Comparison of ENCODE assay signal across 1 cellular context in the genomic region with DNA sequence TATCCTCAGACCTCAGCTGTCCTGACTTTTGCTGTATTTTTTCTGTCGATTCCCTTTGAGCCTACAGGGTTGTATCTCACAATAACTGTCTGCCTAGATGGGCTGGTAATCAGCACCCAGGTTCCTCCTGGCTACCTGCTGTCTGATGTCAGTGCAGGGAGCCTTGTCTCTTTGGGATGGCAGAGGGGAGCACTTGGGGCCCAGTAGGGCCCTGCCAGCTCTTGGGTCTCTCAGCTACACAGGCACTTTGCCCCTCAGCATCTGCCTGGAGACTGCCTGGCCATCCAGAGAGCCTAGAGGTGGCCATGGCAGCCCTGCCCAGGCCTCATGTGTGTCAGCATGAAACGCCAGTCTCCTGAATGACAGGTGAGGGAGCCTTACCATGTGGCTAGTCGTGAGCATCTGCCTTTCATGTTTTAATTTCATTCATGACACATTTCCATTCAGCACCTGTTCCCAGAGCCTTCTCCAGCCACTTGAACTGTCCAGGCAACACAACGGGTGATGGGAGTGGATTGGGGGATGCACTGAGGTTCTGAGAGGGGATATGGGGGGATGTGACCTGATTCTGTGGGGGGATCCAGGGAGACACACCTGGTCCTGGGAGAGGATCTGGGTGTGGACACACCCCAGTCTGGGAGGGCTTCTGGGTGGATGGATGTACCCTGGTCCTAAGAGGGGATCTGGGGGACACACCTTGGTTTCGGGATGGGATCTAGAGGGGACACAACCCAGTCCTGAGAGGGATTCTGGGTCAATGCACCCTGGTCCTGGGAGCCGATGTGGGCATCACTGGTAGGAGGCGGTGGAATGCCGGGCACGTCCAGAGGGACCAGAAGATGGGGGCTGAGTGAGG.
TF ChIP-seq lines count a peak whose summit lies in the region.

No MANE protein-coding gene starts in this region.

TF ChIP-seq in HepG2, 621 proteins besides CTCF, POLR2A, EP300 and RAD21:
- TF ChIP-seq, protein P1, sequence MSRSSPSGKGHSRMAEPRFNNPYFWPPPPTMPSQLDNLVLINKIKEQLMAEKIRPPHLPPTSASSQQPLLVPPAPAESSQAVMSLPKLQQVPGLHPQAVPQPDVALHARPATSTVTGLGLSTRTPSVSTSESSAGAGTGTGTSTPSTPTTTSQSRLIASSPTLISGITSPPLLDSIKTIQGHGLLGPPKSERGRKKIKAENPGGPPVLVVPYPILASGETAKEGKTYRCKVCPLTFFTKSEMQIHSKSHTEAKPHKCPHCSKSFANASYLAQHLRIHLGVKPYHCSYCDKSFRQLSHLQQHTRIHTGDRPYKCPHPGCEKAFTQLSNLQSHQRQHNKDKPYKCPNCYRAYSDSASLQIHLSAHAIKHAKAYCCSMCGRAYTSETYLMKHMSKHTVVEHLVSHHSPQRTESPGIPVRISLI (CRISPR knock-in tag; IDR thresholded peaks at IDR 0.05; ENCODE audit: borderline replicate concordance), result no peak
- TF ChIP-seq, protein P2, sequence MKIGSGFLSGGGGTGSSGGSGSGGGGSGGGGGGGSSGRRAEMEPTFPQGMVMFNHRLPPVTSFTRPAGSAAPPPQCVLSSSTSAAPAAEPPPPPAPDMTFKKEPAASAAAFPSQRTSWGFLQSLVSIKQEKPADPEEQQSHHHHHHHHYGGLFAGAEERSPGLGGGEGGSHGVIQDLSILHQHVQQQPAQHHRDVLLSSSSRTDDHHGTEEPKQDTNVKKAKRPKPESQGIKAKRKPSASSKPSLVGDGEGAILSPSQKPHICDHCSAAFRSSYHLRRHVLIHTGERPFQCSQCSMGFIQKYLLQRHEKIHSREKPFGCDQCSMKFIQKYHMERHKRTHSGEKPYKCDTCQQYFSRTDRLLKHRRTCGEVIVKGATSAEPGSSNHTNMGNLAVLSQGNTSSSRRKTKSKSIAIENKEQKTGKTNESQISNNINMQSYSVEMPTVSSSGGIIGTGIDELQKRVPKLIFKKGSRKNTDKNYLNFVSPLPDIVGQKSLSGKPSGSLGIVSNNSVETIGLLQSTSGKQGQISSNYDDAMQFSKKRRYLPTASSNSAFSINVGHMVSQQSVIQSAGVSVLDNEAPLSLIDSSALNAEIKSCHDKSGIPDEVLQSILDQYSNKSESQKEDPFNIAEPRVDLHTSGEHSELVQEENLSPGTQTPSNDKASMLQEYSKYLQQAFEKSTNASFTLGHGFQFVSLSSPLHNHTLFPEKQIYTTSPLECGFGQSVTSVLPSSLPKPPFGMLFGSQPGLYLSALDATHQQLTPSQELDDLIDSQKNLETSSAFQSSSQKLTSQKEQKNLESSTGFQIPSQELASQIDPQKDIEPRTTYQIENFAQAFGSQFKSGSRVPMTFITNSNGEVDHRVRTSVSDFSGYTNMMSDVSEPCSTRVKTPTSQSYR (CRISPR knock-in tag; IDR thresholded peaks at IDR 0.05; ENCODE audit: borderline replicate concordance), result no peak
- TF ChIP-seq ZNF335 (CRISPR knock-in tag; IDR thresholded peaks at IDR 0.05) (no peak), IRF2 (CRISPR knock-in tag; IDR thresholded peaks at IDR 0.05) (no peak), GABPA (IDR thresholded peaks at IDR 0.05; ENCODE audit: low read depth, low read length) (no peak), GABPA (CRISPR knock-in tag; IDR thresholded peaks at IDR 0.05; ENCODE audit: low read depth) (no peak), NCOA2 (CRISPR knock-in tag; IDR thresholded peaks at IDR 0.05) (no peak), KLF16 (CRISPR knock-in tag; IDR thresholded peaks at IDR 0.05) (no peak), ZSCAN9 (CRISPR knock-in tag; IDR thresholded peaks at IDR 0.05; ENCODE audit: borderline replicate concordance) (no peak)
- TF ChIP-seq, protein P3, sequence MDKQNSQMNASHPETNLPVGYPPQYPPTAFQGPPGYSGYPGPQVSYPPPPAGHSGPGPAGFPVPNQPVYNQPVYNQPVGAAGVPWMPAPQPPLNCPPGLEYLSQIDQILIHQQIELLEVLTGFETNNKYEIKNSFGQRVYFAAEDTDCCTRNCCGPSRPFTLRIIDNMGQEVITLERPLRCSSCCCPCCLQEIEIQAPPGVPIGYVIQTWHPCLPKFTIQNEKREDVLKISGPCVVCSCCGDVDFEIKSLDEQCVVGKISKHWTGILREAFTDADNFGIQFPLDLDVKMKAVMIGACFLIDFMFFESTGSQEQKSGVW (CRISPR knock-in tag; IDR thresholded peaks at IDR 0.05; ENCODE audit: borderline replicate concordance), result no peak
- TF ChIP-seq, protein P4, sequence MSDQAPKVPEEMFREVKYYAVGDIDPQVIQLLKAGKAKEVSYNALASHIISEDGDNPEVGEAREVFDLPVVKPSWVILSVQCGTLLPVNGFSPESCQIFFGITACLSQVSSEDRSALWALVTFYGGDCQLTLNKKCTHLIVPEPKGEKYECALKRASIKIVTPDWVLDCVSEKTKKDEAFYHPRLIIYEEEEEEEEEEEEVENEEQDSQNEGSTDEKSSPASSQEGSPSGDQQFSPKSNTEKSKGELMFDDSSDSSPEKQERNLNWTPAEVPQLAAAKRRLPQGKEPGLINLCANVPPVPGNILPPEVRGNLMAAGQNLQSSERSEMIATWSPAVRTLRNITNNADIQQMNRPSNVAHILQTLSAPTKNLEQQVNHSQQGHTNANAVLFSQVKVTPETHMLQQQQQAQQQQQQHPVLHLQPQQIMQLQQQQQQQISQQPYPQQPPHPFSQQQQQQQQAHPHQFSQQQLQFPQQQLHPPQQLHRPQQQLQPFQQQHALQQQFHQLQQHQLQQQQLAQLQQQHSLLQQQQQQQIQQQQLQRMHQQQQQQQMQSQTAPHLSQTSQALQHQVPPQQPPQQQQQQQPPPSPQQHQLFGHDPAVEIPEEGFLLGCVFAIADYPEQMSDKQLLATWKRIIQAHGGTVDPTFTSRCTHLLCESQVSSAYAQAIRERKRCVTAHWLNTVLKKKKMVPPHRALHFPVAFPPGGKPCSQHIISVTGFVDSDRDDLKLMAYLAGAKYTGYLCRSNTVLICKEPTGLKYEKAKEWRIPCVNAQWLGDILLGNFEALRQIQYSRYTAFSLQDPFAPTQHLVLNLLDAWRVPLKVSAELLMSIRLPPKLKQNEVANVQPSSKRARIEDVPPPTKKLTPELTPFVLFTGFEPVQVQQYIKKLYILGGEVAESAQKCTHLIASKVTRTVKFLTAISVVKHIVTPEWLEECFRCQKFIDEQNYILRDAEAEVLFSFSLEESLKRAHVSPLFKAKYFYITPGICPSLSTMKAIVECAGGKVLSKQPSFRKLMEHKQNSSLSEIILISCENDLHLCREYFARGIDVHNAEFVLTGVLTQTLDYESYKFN (CRISPR knock-in tag; conservative IDR thresholded peaks at IDR 0.05), result no peak
- TF ChIP-seq, protein P5, sequence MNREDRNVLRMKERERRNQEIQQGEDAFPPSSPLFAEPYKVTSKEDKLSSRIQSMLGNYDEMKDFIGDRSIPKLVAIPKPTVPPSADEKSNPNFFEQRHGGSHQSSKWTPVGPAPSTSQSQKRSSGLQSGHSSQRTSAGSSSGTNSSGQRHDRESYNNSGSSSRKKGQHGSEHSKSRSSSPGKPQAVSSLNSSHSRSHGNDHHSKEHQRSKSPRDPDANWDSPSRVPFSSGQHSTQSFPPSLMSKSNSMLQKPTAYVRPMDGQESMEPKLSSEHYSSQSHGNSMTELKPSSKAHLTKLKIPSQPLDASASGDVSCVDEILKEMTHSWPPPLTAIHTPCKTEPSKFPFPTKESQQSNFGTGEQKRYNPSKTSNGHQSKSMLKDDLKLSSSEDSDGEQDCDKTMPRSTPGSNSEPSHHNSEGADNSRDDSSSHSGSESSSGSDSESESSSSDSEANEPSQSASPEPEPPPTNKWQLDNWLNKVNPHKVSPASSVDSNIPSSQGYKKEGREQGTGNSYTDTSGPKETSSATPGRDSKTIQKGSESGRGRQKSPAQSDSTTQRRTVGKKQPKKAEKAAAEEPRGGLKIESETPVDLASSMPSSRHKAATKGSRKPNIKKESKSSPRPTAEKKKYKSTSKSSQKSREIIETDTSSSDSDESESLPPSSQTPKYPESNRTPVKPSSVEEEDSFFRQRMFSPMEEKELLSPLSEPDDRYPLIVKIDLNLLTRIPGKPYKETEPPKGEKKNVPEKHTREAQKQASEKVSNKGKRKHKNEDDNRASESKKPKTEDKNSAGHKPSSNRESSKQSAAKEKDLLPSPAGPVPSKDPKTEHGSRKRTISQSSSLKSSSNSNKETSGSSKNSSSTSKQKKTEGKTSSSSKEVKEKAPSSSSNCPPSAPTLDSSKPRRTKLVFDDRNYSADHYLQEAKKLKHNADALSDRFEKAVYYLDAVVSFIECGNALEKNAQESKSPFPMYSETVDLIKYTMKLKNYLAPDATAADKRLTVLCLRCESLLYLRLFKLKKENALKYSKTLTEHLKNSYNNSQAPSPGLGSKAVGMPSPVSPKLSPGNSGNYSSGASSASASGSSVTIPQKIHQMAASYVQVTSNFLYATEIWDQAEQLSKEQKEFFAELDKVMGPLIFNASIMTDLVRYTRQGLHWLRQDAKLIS (CRISPR knock-in tag; IDR thresholded peaks at IDR 0.05), result no peak
